In the genomic region with DNA sequence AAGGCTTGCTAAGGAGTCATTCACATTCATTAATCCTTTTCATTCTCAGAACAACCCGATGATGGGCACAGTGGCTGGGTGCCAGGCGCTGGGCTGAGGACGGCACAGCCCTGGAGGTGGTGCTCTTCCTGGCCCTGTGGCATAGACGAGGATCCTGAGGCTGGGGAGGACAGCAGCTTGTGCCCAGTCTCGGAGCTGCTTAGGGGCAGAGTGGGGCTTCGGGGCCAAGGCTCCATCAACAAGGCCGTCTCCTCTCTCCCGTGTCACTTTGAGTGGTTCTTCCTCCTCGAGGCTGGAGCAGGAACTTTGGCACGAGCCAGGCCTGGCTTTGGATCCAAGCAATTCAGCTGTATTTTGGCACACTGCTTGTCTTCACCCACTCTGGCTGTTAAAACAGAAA, we compare ENCODE assay signal across 23 cellular contexts.
DNase-seq lines count a peak whose midpoint lies in the region; ATAC-seq and TF ChIP-seq lines count a peak whose summit lies in the region.
"Had no signal": no experiment of that assay in that cellular context is flagged by ENCODE, and none has a peak within 500 bp of the region (broad histone marks: within the 10 kb centered on the region; RNA-seq: fewer than 3 reads in every experiment).

No MANE protein-coding gene starts in this region.

- H3K9me3 ChIP-seq in neural cell (ENCODE audit: low read length): no peaks in the 10 kb centered on the region
- H3K9me3 ChIP-seq: breast epithelium, esophagus squamous epithelium, spleen, testis had no signal

- peaks cover 4% of the 10 kb centered on the region for H3K4me1 Mint-ChIP-seq in progenitor cell of endocrine pancreas (ENCODE audit: low read depth)
- H3K4me1 Mint-ChIP-seq: activated naive CD8-positive, alpha-beta T cell treated with anti-CD3 and anti-CD28 coated beads, Interleukin-2, amount 50 U/mL, for 24 hours; GM23338; stimulated activated naive B cell treated with anti-CD40 and anti-IgM and Interleukin-4, amounts not matched to agents 10 μg/mL and 1 μg/mL and 100 μg/mL, for 72 hours had no signal

- H3K9ac ChIP-seq in neural cell (ENCODE audit: low read length): no peak overlapping the region
- H3K9ac ChIP-seq: KMS-11 had no signal

- TF ChIP-seq CTCF in neural cell (IDR thresholded peaks at IDR 0.05; ENCODE audit: poor library complexity, severe bottlenecking) (no peak), progenitor cell of endocrine pancreas (IDR thresholded peaks at IDR 0.05; ENCODE audit: unreplicated experiment) (no peak)

- H3K79me2 ChIP-seq in neural cell (replicated peaks; ENCODE audit: insufficient read depth, low read length): no peaks in the 10 kb centered on the region

- H3K4me2 ChIP-seq in neural cell (ENCODE audit: low read length): no peak overlapping the region
- H3K4me2 ChIP-seq: GM23338, KMS-11 had no signal

- no peaks in the 10 kb centered on the region for H3K9me3 Mint-ChIP-seq in progenitor cell of endocrine pancreas (ENCODE audit: low read depth)
- H3K9me3 Mint-ChIP-seq: activated naive CD8-positive, alpha-beta T cell treated with anti-CD3 and anti-CD28 coated beads, Interleukin-2, amount 50 U/mL, for 24 hours; CD8-positive, alpha-beta T cell; GM23338; natural killer cell treated with Interleukin-12 subunit alpha and Interleukin-12 subunit beta and Interleukin-15 and Interleukin-18, amount 100 ng/mL, for 72 hours; stimulated activated naive B cell treated with anti-CD40 and anti-IgM and Interleukin-4, amounts not matched to agents 10 μg/mL and 1 μg/mL and 100 μg/mL, for 72 hours had no signal

- no peak for TF ChIP-seq RAD21 in neural cell (conservative IDR thresholded peaks at IDR 0.05)

- H3K4me3 ChIP-seq in neural cell (ENCODE audit: low read length): no peak overlapping the region
- H3K4me3 ChIP-seq: esophagus squamous epithelium, GM23338, spleen, testis had no signal

- H3K4me3 Mint-ChIP-seq in progenitor cell of endocrine pancreas (ENCODE audit: low read depth): no peak overlapping the region
- H3K4me3 Mint-ChIP-seq: activated naive CD8-positive, alpha-beta T cell treated with anti-CD3 and anti-CD28 coated beads, Interleukin-2, amount 50 U/mL, for 24 hours; CD8-positive, alpha-beta T cell; GM23338; natural killer cell treated with Interleukin-12 subunit alpha and Interleukin-12 subunit beta and Interleukin-15 and Interleukin-18, amount 100 ng/mL, for 72 hours; stimulated activated naive B cell treated with anti-CD40 and anti-IgM and Interleukin-4, amounts not matched to agents 10 μg/mL and 1 μg/mL and 100 μg/mL, for 72 hours had no signal

- ATAC-seq in GM21786 (IDR thresholded peaks at IDR 0.05; ENCODE audit: unreplicated experiment) (no peak), GM19023 (IDR thresholded peaks at IDR 0.05; ENCODE audit: unreplicated experiment) (no peak)
- ATAC-seq: activated naive CD8-positive, alpha-beta T cell treated with anti-CD3 and anti-CD28 coated beads, Interleukin-2, amount 50 U/mL, for 24 hours; CD8-positive, alpha-beta T cell; GM23338; stimulated activated naive B cell treated with anti-CD40 and anti-IgM and Interleukin-4, amounts not matched to agents 10 μg/mL and 1 μg/mL and 100 μg/mL, for 72 hours had no signal

- H2AFZ ChIP-seq in neural cell (ENCODE audit: low read depth, low read length): no peak overlapping the region
- H2AFZ ChIP-seq: GM23338 had no signal

- peaks cover 7% of the 10 kb centered on the region for H3K27me3 Mint-ChIP-seq in progenitor cell of endocrine pancreas
- H3K27me3 Mint-ChIP-seq: activated naive CD8-positive, alpha-beta T cell treated with anti-CD3 and anti-CD28 coated beads, Interleukin-2, amount 50 U/mL, for 24 hours; natural killer cell treated with Interleukin-12 subunit alpha and Interleukin-12 subunit beta and Interleukin-15 and Interleukin-18, amount 100 ng/mL, for 72 hours; stimulated activated naive B cell treated with anti-CD40 and anti-IgM and Interleukin-4, amounts not matched to agents 10 μg/mL and 1 μg/mL and 100 μg/mL, for 72 hours had no signal

- no peaks in the 10 kb centered on the region for H3K9me2 ChIP-seq in neural cell (ENCODE audit: insufficient read depth, low read length)

- DNase-seq in G401 (ENCODE audit: low spot score): peak; percentile 77
- no peak for DNase-seq in progenitor cell of endocrine pancreas (ENCODE audit: low spot score, unreplicated experiment)
- DNase-seq: activated effector memory CD4-positive, alpha-beta T cell treated with anti-CD3 and anti-CD28 coated beads, Interleukin-2, amount 50 U/mL, for 16 hours; activated naive CD8-positive, alpha-beta T cell treated with anti-CD3 and anti-CD28 coated beads, Interleukin-2, amount 50 U/mL, for 24 hours; CD8-positive, alpha-beta T cell; DMS 273 treated with DMSO at 0.1 percent for 48 hours; esophagus squamous epithelium; NCI-H1694 treated with DMSO at 0.1 percent for 48 hours; NCI-H69; retina; spleen; stimulated activated CD4-positive, alpha-beta T cell treated with anti-CD3 and anti-CD28 coated beads, Interleukin-4, amount 100 ng/mL, for 1 hour; stimulated activated naive B cell treated with anti-CD40 and anti-IgM and Interleukin-4, amounts not matched to agents 10 μg/mL and 1 μg/mL and 100 μg/mL, for 72 hours; testis had no signal

- H3K36me3 ChIP-seq in neural cell (ENCODE audit: insufficient read depth, low read length): no peaks in the 10 kb centered on the region
- H3K36me3 ChIP-seq: breast epithelium, esophagus squamous epithelium had no signal

- H3K27ac ChIP-seq in angular gyrus (ENCODE audit: low read depth, low read length) (peak overlapping the region; percentile 3), neural cell (ENCODE audit: low read length) (peak overlapping the region; percentile 50), temporal lobe (ENCODE audit: low read depth, low read length) (peak overlapping the region; percentile 1)
- H3K27ac ChIP-seq: esophagus squamous epithelium, KMS-11, spleen, testis had no signal

- no peaks in the 10 kb centered on the region for H4K20me1 ChIP-seq in neural cell (ENCODE audit: insufficient read depth)

- in situ Hi-C loops in G401 (cut with HindIII; ENCODE audit: low sequenced_read_pairs): no loop called here

- H3K27me3 ChIP-seq in neural cell (ENCODE audit: insufficient read depth, low read depth, low read length): no peaks in the 10 kb centered on the region
- H3K27me3 ChIP-seq: breast epithelium, esophagus squamous epithelium, spleen, testis had no signal

- no peak for TF ChIP-seq EP300 in neural cell (conservative IDR thresholded peaks at IDR 0.05; ENCODE audit: poor library complexity, severe bottlenecking)

- H3K27ac Mint-ChIP-seq in progenitor cell of endocrine pancreas: no peak overlapping the region
- H3K27ac Mint-ChIP-seq: activated naive CD8-positive, alpha-beta T cell treated with anti-CD3 and anti-CD28 coated beads, Interleukin-2, amount 50 U/mL, for 24 hours; CD8-positive, alpha-beta T cell; GM23338; natural killer cell treated with Interleukin-12 subunit alpha and Interleukin-12 subunit beta and Interleukin-15 and Interleukin-18, amount 100 ng/mL, for 72 hours; stimulated activated naive B cell treated with anti-CD40 and anti-IgM and Interleukin-4, amounts not matched to agents 10 μg/mL and 1 μg/mL and 100 μg/mL, for 72 hours had no signal

- no peaks in the 10 kb centered on the region for H3F3A ChIP-seq in neural cell (ENCODE audit: insufficient read depth, low read length, poor library complexity, severe bottlenecking)

- no peaks in the 10 kb centered on the region for H3K36me3 Mint-ChIP-seq in progenitor cell of endocrine pancreas (ENCODE audit: insufficient read depth)
- H3K36me3 Mint-ChIP-seq: CD8-positive, alpha-beta T cell; natural killer cell treated with Interleukin-12 subunit alpha and Interleukin-12 subunit beta and Interleukin-15 and Interleukin-18, amount 100 ng/mL, for 72 hours had no signal

TF ChIP-seq in neural cell, 6 proteins besides CTCF, POLR2A, EP300 and RAD21:
- no peak for TF ChIP-seq POLR2AphosphoS5 (IDR thresholded peaks at IDR 0.05)
- no peak for TF ChIP-seq TAF1 (IDR thresholded peaks at IDR 0.05; ENCODE audit: low read depth)
TF ChIP-seq in neural cell: peak in this region for 0.
